ENCODE assay signal across 1 cellular context in the genomic region with DNA sequence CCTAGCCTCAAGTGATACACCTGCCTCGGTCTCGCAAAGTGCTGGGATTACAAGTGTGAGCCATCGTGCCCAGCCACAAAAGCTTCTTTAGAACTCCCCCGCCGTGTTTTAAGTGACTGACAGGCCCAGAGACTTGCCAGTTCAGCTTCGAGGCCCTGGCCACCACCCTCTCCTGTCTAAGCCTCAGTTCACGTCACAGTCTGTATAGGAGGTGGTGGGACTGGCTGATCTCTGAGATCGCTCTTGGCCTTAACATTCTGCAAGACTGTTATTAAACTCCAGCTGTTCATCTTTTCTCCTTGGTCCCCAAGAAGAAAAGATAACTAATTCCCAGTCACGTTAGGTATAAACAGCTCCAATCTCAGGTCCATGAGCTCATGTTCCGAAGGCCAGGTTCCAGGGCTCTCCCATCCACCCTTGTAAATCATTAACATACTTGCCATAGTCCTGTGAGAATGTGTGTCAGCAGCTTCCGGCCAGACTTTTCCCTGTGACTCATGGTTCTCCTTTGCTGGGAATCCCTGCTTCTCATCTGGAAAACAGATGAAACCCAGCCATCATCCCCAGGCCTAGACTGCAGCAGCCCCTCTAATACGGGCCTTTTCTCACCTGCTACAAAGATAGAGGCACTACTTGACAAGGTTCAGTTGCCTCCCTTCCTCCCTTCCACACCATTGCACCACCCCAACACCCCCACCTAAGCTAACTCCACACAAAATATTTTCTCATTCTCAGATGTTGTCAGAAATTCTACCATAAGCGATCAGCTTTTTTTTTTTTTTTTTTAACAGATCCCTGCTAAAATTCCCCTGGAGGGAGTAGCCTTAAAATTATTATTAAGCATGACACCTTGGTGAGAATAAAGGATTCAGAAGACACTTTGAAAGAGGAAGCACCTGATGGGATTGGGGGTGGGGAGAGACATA.
A peak's percentile ranks its signal among the peaks of the same experiment; 100 is the strongest.
TF ChIP-seq lines count a peak whose summit lies in the region.

No MANE protein-coding gene starts in this region.

TF ChIP-seq in HepG2, 621 proteins besides CTCF, POLR2A, EP300 and RAD21 (continued from another document and continues in another):
- TF ChIP-seq, protein P1, sequence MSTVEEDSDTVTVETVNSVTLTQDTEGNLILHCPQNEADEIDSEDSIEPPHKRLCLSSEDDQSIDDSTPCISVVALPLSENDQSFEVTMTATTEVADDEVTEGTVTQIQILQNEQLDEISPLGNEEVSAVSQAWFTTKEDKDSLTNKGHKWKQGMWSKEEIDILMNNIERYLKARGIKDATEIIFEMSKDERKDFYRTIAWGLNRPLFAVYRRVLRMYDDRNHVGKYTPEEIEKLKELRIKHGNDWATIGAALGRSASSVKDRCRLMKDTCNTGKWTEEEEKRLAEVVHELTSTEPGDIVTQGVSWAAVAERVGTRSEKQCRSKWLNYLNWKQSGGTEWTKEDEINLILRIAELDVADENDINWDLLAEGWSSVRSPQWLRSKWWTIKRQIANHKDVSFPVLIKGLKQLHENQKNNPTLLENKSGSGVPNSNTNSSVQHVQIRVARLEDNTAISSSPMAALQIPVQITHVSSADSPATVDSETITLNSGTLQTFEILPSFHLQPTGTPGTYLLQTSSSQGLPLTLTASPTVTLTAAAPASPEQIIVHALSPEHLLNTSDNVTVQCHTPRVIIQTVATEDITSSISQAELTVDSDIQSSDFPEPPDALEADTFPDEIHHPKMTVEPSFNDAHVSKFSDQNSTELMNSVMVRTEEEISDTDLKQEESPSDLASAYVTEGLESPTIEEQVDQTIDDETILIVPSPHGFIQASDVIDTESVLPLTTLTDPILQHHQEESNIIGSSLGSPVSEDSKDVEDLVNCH (CRISPR knock-in tag; IDR thresholded peaks at IDR 0.05): no peak
- TF ChIP-seq, protein P2, sequence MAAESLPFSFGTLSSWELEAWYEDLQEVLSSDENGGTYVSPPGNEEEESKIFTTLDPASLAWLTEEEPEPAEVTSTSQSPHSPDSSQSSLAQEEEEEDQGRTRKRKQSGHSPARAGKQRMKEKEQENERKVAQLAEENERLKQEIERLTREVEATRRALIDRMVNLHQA (CRISPR knock-in tag; IDR thresholded peaks at IDR 0.05): no peak
- TF ChIP-seq ZFY (CRISPR knock-in tag; IDR thresholded peaks at IDR 0.05) (peak; percentile 64; the same call in 1 of the 2 replicates), GATAD1 (CRISPR knock-in tag; IDR thresholded peaks at IDR 0.05) (0 out of 2 replicates have a peak, but pooled peaks have one; percentile 10), HMGXB4 (CRISPR knock-in tag; IDR thresholded peaks at IDR 0.05; ENCODE audit: borderline replicate concordance in 1 of 2, low read depth in 1 of 2) (0 out of 4 replicates have a peak, but pooled peaks of 1 of the 2 experiments have one; percentile 19), MXD3 (CRISPR knock-in tag; IDR thresholded peaks at IDR 0.05) (no peak), ARHGAP35 (CRISPR knock-in tag; IDR thresholded peaks at IDR 0.05; ENCODE audit: borderline replicate concordance) (no peak), XRCC5 (optimal IDR thresholded peaks at IDR 0.05; ENCODE audit: low read length) (no peak), ZNF333 (CRISPR knock-in tag; IDR thresholded peaks at IDR 0.05; ENCODE audit: borderline replicate concordance) (no peak), ZBTB21 (CRISPR knock-in tag; IDR thresholded peaks at IDR 0.05) (no peak), NFRKB (IDR thresholded peaks at IDR 0.05) (no peak), ARID2 (CRISPR knock-in tag; IDR thresholded peaks at IDR 0.05; ENCODE audit: borderline replicate concordance) (no peak), SAFB2 (CRISPR knock-in tag; IDR thresholded peaks at IDR 0.05; ENCODE audit: borderline replicate concordance, low read depth) (no peak), JARID2 (CRISPR knock-in tag; IDR thresholded peaks at IDR 0.05; ENCODE audit: insufficient replicate concordance) (no peak), ZBTB20 (CRISPR knock-in tag; IDR thresholded peaks at IDR 0.05; ENCODE audit: borderline replicate concordance, low read depth) (peak; percentile 47), SNAI1 (CRISPR knock-in tag; IDR thresholded peaks at IDR 0.05; ENCODE audit: borderline replicate concordance) (peak; percentile 85; the same call in 1 of the 2 replicates), NFE2 (CRISPR knock-in tag; IDR thresholded peaks at IDR 0.05) (no peak), PBX3 (CRISPR knock-in tag; IDR thresholded peaks at IDR 0.05; ENCODE audit: borderline replicate concordance) (no peak), MIER2 (CRISPR knock-in tag; IDR thresholded peaks at IDR 0.05) (no peak), FIP1L1 (IDR thresholded peaks at IDR 0.05; ENCODE audit: borderline replicate concordance, insufficient read depth, low read depth, low read length) (no peak), ASH2L (IDR thresholded peaks at IDR 0.05; ENCODE audit: insufficient read length, low read depth, low read length) (peak; percentile 52), UBTF (CRISPR knock-in tag; IDR thresholded peaks at IDR 0.05) (no peak), ZNF224 (CRISPR knock-in tag; IDR thresholded peaks at IDR 0.05) (no peak), GLMP (CRISPR knock-in tag; IDR thresholded peaks at IDR 0.05; ENCODE audit: borderline replicate concordance) (no peak), AHR (CRISPR knock-in tag; IDR thresholded peaks at IDR 0.05) (no peak; the same call in 1 of the 2 replicates), TRIM22 (IDR thresholded peaks at IDR 0.05) (no peak)
- TF ChIP-seq, protein P3, sequence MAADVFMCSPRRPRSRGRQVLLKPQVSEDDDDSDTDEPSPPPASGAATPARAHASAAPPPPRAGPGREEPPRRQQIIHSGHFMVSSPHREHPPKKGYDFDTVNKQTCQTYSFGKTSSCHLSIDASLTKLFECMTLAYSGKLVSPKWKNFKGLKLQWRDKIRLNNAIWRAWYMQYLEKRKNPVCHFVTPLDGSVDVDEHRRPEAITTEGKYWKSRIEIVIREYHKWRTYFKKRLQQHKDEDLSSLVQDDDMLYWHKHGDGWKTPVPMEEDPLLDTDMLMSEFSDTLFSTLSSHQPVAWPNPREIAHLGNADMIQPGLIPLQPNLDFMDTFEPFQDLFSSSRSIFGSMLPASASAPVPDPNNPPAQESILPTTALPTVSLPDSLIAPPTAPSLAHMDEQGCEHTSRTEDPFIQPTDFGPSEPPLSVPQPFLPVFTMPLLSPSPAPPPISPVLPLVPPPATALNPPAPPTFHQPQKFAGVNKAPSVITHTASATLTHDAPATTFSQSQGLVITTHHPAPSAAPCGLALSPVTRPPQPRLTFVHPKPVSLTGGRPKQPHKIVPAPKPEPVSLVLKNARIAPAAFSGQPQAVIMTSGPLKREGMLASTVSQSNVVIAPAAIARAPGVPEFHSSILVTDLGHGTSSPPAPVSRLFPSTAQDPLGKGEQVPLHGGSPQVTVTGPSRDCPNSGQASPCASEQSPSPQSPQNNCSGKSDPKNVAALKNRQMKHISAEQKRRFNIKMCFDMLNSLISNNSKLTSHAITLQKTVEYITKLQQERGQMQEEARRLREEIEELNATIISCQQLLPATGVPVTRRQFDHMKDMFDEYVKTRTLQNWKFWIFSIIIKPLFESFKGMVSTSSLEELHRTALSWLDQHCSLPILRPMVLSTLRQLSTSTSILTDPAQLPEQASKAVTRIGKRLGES (CRISPR knock-in tag; IDR thresholded peaks at IDR 0.05; ENCODE audit: borderline replicate concordance): no peak
- TF ChIP-seq, protein P4, sequence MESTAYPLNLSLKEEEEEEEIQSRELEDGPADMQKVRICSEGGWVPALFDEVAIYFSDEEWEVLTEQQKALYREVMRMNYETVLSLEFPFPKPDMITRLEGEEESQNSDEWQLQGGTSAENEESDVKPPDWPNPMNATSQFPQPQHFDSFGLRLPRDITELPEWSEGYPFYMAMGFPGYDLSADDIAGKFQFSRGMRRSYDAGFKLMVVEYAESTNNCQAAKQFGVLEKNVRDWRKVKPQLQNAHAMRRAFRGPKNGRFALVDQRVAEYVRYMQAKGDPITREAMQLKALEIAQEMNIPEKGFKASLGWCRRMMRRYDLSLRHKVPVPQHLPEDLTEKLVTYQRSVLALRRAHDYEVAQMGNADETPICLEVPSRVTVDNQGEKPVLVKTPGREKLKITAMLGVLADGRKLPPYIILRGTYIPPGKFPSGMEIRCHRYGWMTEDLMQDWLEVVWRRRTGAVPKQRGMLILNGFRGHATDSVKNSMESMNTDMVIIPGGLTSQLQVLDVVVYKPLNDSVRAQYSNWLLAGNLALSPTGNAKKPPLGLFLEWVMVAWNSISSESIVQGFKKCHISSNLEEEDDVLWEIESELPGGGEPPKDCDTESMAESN (CRISPR knock-in tag; conservative IDR thresholded peaks at IDR 0.05): peak; percentile 18; the same call in 1 of the 2 replicates
- TF ChIP-seq, protein P5, sequence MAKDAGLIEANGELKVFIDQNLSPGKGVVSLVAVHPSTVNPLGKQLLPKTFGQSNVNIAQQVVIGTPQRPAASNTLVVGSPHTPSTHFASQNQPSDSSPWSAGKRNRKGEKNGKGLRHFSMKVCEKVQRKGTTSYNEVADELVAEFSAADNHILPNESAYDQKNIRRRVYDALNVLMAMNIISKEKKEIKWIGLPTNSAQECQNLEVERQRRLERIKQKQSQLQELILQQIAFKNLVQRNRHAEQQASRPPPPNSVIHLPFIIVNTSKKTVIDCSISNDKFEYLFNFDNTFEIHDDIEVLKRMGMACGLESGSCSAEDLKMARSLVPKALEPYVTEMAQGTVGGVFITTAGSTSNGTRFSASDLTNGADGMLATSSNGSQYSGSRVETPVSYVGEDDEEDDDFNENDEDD (CRISPR knock-in tag; IDR thresholded peaks at IDR 0.05; ENCODE audit: borderline replicate concordance): no peak
- TF ChIP-seq, protein P6, sequence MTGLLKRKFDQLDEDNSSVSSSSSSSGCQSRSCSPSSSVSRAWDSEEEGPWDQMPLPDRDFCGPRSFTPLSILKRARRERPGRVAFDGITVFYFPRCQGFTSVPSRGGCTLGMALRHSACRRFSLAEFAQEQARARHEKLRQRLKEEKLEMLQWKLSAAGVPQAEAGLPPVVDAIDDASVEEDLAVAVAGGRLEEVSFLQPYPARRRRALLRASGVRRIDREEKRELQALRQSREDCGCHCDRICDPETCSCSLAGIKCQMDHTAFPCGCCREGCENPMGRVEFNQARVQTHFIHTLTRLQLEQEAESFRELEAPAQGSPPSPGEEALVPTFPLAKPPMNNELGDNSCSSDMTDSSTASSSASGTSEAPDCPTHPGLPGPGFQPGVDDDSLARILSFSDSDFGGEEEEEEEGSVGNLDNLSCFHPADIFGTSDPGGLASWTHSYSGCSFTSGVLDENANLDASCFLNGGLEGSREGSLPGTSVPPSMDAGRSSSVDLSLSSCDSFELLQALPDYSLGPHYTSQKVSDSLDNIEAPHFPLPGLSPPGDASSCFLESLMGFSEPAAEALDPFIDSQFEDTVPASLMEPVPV (CRISPR knock-in tag; IDR thresholded peaks at IDR 0.05): peak; percentile 79
